Comparison of ENCODE assay signal across 8 cellular contexts in genomic region chr12:109393437-109394345, GRCh38. TPM values are rescaled to one million over a fixed set of nuclear protein-coding genes. Genes with fewer than 3 reads are reported as not detected.
A peak's percentile ranks its signal among the peaks of the same experiment; 100 is the strongest.
DNase-seq lines count a peak whose midpoint lies in the region; ATAC-seq and TF ChIP-seq lines count a peak whose summit lies in the region.

No MANE protein-coding gene starts in this region.

- H3K4me1 ChIP-seq in OCI-LY7 (ENCODE audit: insufficient read depth, low read length, poor library complexity, severe bottlenecking) (peaks cover 3% of the 10 kb centered on the region), heart right ventricle (no peaks in the 10 kb centered on the region)

- no peak overlapping the region for H3K27ac ChIP-seq in OCI-LY7 (ENCODE audit: low read depth, low read length, poor library complexity, severe bottlenecking)
- no peak overlapping the region for H3K27ac ChIP-seq in heart right ventricle

- no peaks in the 10 kb centered on the region for H3K79me2 ChIP-seq in OCI-LY7 (ENCODE audit: insufficient read depth, low read depth, low read length)

- no peak for TF ChIP-seq EP300 in Ishikawa (IDR thresholded peaks at IDR 0.05; ENCODE audit: borderline replicate concordance)

- 48 to 51% methylated on average over 8 of the region's 8 CpGs for WGBS in heart right ventricle, 2 donors

- DNase-seq in DMS79 treated with DMSO at 0.1 percent for 48 hours (lab: John Stamatoyannopoulos, UW) (peak; percentile 71), OCI-LY7 (ENCODE audit: low spot score) (peak; percentile 73), heart right ventricle (peak in 1 of 2 donors; percentile 11), retina (peak; percentile 61), NCI-H128 (lab: John Stamatoyannopoulos, UW; ENCODE audit: unreplicated experiment) (no peak)
- DNase-seq in activated naive CD4-positive, alpha-beta T cell treated with anti-CD3 and anti-CD28 coated beads, Interleukin-2, amount 50 U/mL, for 72 hours (ENCODE audit: low spot score in 2 of 2): peak in 1 of 2 donors; percentile 10

- H3K36me3 Mint-ChIP-seq in activated naive CD4-positive, alpha-beta T cell treated with anti-CD3 and anti-CD28 coated beads, Interleukin-2, amount 50 U/mL, for 72 hours: no peaks in the 10 kb centered on the region

- H3K36me3 ChIP-seq in OCI-LY7 (ENCODE audit: insufficient read depth, low read length): no peaks in the 10 kb centered on the region
- H3K36me3 ChIP-seq in heart right ventricle: no peaks in the 10 kb centered on the region

- H3K4me3 ChIP-seq in OCI-LY7 (ENCODE audit: low read depth, low read length, poor library complexity, severe bottlenecking) (no peak overlapping the region), heart right ventricle (no peak overlapping the region)

- H3K27ac Mint-ChIP-seq in activated naive CD4-positive, alpha-beta T cell treated with anti-CD3 and anti-CD28 coated beads, Interleukin-2, amount 50 U/mL, for 72 hours: no peak overlapping the region

- no TSS peak for BruUV-seq in OCI-LY7 (replicated peaks; lab: Mats Ljungman, UMichigan)

- ATAC-seq in activated naive CD4-positive, alpha-beta T cell treated with anti-CD3 and anti-CD28 coated beads, Interleukin-2, amount 50 U/mL, for 72 hours: peak; percentile 51 to 54
- ATAC-seq in heart right ventricle: peak in 5 of 8 donors; percentile 28 to 67 (median 61)
- ATAC-seq in HG03565 (IDR thresholded peaks at IDR 0.05; ENCODE audit: unreplicated experiment): no peak

- H3K9me3 Mint-ChIP-seq in activated naive CD4-positive, alpha-beta T cell treated with anti-CD3 and anti-CD28 coated beads, Interleukin-2, amount 50 U/mL, for 72 hours: no peaks in the 10 kb centered on the region

- H4K20me1 ChIP-seq in OCI-LY7 (ENCODE audit: insufficient read depth, low read length): no peaks in the 10 kb centered on the region

- H3K9me3 ChIP-seq in OCI-LY7 (ENCODE audit: low read length): no peaks in the 10 kb centered on the region
- no peaks in the 10 kb centered on the region for H3K9me3 ChIP-seq in heart right ventricle

- peak; percentile 96 for TF ChIP-seq CTCF in OCI-LY7 (conservative IDR thresholded peaks at IDR 0.05; ENCODE audit: low read length)
- TF ChIP-seq CTCF in heart right ventricle (IDR thresholded peaks at IDR 0.05): peak; percentile 74 to 94 (median 89)

- H3K9me2 ChIP-seq in OCI-LY7 (ENCODE audit: insufficient read depth, low read length): no peaks in the 10 kb centered on the region

- no peak overlapping the region for H3K4me2 ChIP-seq in OCI-LY7 (ENCODE audit: low read length)

- H3K27me3 ChIP-seq in heart right ventricle: peaks cover 0 to 11% (median 0%) of the 10 kb centered on the region in 7 donors

- POLR2A ChIA-PET in OCI-LY7 (lab: Charles Lee): interaction anchor here (0.7 kb wide), 1 partner anchor 350 kb away, joined by 3 read pairs; no protein-coding TSS in a partner anchor

- CTCF ChIA-PET in OCI-LY7 (lab: Charles Lee; ENCODE audit: unreplicated experiment): interaction anchor here (0.6 kb wide), 1 partner anchor 10 kb away, joined by 3 read pairs; no protein-coding TSS in a partner anchor

- H2AFZ ChIP-seq in OCI-LY7 (ENCODE audit: low read length): no peak overlapping the region

- intact Hi-C loops in OCI-LY7 (cut with micrococcal nuclease; ENCODE audit: unreplicated experiment): loop anchor here (2.0 kb wide), 1 partner anchor 129 kb away; no protein-coding TSS in a partner anchor
- intact Hi-C loops in heart right ventricle (cut with DNase I): loop anchor here in 2 of 10 donors (2.0 kb wide), 2 partner anchors 129 to 131 kb away; no protein-coding TSS in a partner anchor

- TF ChIP-seq RAD21 in Ishikawa (IDR thresholded peaks at IDR 0.05; ENCODE audit: low read depth): peak; percentile 74

TF ChIP-seq in Ishikawa, 13 proteins besides CTCF, POLR2A, EP300 and RAD21:
- TF ChIP-seq TAF1 (IDR thresholded peaks at IDR 0.05; ENCODE audit: low read depth) (no peak), TEAD4 (IDR thresholded peaks at IDR 0.05) (no peak), CEBPB (IDR thresholded peaks at IDR 0.05) (no peak), TCF12 (IDR thresholded peaks at IDR 0.05; ENCODE audit: low read depth) (no peak), EGR1 (IDR thresholded peaks at IDR 0.05) (no peak), MAX (IDR thresholded peaks at IDR 0.05) (no peak), ZBTB7A (IDR thresholded peaks at IDR 0.05; ENCODE audit: low read depth) (no peak), NFIC (IDR thresholded peaks at IDR 0.05) (no peak), CREB1 (IDR thresholded peaks at IDR 0.05; ENCODE audit: low read depth) (no peak), YY1 (IDR thresholded peaks at IDR 0.05; ENCODE audit: low read depth) (no peak), FOXM1 (IDR thresholded peaks at IDR 0.05; ENCODE audit: borderline replicate concordance, low read depth) (no peak)
- TF ChIP-seq, protein P1, sequence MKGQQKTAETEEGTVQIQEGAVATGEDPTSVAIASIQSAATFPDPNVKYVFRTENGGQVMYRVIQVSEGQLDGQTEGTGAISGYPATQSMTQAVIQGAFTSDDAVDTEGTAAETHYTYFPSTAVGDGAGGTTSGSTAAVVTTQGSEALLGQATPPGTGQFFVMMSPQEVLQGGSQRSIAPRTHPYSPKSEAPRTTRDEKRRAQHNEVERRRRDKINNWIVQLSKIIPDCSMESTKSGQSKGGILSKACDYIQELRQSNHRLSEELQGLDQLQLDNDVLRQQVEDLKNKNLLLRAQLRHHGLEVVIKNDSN (IDR thresholded peaks at IDR 0.05): no peak
- TF ChIP-seq, protein P2, sequence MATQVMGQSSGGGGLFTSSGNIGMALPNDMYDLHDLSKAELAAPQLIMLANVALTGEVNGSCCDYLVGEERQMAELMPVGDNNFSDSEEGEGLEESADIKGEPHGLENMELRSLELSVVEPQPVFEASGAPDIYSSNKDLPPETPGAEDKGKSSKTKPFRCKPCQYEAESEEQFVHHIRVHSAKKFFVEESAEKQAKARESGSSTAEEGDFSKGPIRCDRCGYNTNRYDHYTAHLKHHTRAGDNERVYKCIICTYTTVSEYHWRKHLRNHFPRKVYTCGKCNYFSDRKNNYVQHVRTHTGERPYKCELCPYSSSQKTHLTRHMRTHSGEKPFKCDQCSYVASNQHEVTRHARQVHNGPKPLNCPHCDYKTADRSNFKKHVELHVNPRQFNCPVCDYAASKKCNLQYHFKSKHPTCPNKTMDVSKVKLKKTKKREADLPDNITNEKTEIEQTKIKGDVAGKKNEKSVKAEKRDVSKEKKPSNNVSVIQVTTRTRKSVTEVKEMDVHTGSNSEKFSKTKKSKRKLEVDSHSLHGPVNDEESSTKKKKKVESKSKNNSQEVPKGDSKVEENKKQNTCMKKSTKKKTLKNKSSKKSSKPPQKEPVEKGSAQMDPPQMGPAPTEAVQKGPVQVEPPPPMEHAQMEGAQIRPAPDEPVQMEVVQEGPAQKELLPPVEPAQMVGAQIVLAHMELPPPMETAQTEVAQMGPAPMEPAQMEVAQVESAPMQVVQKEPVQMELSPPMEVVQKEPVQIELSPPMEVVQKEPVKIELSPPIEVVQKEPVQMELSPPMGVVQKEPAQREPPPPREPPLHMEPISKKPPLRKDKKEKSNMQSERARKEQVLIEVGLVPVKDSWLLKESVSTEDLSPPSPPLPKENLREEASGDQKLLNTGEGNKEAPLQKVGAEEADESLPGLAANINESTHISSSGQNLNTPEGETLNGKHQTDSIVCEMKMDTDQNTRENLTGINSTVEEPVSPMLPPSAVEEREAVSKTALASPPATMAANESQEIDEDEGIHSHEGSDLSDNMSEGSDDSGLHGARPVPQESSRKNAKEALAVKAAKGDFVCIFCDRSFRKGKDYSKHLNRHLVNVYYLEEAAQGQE (IDR thresholded peaks at IDR 0.05; ENCODE audit: low read depth): no peak

RNA-seq across cellular contexts. Expression of gene MYO1H, which starts 46.0 kb away (rescaled TPM):
- 0.28 and 5.4 TPM in 2 replicates for total RNA-seq in OCI-LY7 (2014; rRNA removed; shearing (Covaris generic))
- 0.11 and 0.59 TPM in 2 replicates for total RNA-seq in OCI-LY7 (2022)
- not detected for total RNA-seq in activated naive CD4-positive, alpha-beta T cell treated with anti-CD3 and anti-CD28 coated beads, Interleukin-2, amount 50 U/mL, for 72 hours
- total RNA-seq in heart right ventricle: 1 to 10 TPM in 3 of 10 donors, under 1 TPM in 4, not detected in 3; 0.07 to 1.3 (median 0.55) TPM
- polyA plus RNA-seq in heart right ventricle: under 1 TPM in 1 of 2 donors, not detected in 1; 0.09 TPM
